25 cellular contexts compared by ENCODE assay signal in the genomic region with DNA sequence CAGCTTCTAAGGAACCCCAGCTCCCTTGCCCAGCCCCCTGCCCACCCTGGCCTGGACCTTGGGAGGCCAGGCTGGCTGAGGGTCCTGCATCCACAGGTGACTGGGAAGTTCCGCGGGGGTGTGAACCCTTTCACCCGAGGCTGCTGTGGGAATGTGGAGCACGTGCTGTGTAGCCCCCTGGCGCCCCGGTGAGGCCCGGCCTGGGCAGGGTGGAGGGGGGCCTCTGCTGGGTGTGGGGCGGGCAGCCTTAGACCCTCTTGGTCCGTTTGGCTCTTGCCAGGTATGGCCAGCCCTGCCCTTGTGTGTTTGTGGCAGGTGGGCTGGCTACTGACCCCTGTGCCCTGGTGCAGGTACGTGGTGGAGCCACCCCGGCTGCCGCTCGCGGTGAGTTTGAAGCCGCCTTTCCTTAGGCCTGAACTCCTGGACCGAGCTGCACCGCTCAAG. TPM values are rescaled to one million over a fixed set of nuclear protein-coding genes. Genes with fewer than 3 reads are reported as not detected.
"Had no signal": no experiment of that assay in that cellular context is flagged by ENCODE, and none has a peak within 500 bp of the region (broad histone marks: within the 10 kb centered on the region; RNA-seq: fewer than 3 reads in every experiment).

No MANE protein-coding gene starts in this region.

- ATAC-seq: mucosa of descending colon; naive thymus-derived CD4-positive, alpha-beta T cell; natural killer cell treated with Interleukin-12 subunit alpha and Interleukin-12 subunit beta and Interleukin-15 and Interleukin-18, amount 100 ng/mL, for 72 hours; psoas muscle; sciatic nerve; stimulated activated naive B cell treated with anti-CD40 and anti-IgM and Interleukin-4, amounts not matched to agents 10 μg/mL and 1 μg/mL and 100 μg/mL, for 72 hours; stimulated activated naive CD8-positive, alpha-beta T cell treated with anti-CD3 and anti-CD28 coated beads, Interleukin-15, Interleukin-2, amounts not matched to agents 100 U/mL and 50 U/mL, for 24 hours; upper lobe of right lung had no signal

- H2AFZ ChIP-seq: hepatocyte, parathyroid adenoma had no signal

- H3K36me3 ChIP-seq: upper lobe of right lung had no signal

- H3K4me2 ChIP-seq: hepatocyte had no signal

- H3K9ac ChIP-seq: parathyroid adenoma had no signal

- H3K4me1 ChIP-seq: parathyroid adenoma had no signal

- H3K79me2 ChIP-seq: parathyroid adenoma had no signal

- H3K9me3 ChIP-seq: left ventricle myocardium inferior, mucosa of descending colon, psoas muscle, stomach, testis, thyroid gland, upper lobe of right lung had no signal

- H3K4me3 ChIP-seq: hepatocyte, left ventricle myocardium inferior, lung, mucosa of descending colon, psoas muscle, skin epidermis, stomach, testis, thyroid gland, upper lobe of right lung had no signal

- H3K27me3 ChIP-seq: hepatocyte, stomach, testis, thyroid gland, upper lobe of right lung had no signal

- H3K27ac ChIP-seq: hepatocyte, left ventricle myocardium inferior, parathyroid adenoma, psoas muscle, skin epidermis, stomach, testis, thyroid gland, upper lobe of right lung had no signal

- DNase-seq: islet precursor cell; left ventricle myocardium inferior; midbrain; mucosa of descending colon; naive thymus-derived CD4-positive, alpha-beta T cell; nucleus accumbens; psoas muscle; stimulated activated CD4-positive, alpha-beta T cell treated with anti-CD3 and anti-CD28 coated beads, Interleukin-12 subunit alpha, Interleukin-12 subunit beta, amount 100 ng/mL, for 4 hours; stimulated activated CD4-positive, alpha-beta T cell treated with anti-CD3 and anti-CD28 coated beads, Interleukin-15, amount 100 ng/mL, for 24 hours; stimulated activated CD4-positive, alpha-beta T cell treated with anti-CD3 and anti-CD28 coated beads, Interleukin-2, amount 100 ng/mL, for 24 hours; stimulated activated CD4-positive, alpha-beta T cell treated with anti-CD3 and anti-CD28 coated beads, Interleukin-4, amount 100 ng/mL, for 1 hour; stimulated activated naive B cell treated with anti-CD40 and anti-IgM and Interleukin-4, amounts not matched to agents 10 μg/mL and 1 μg/mL and 100 μg/mL, for 72 hours; stimulated activated naive CD8-positive, alpha-beta T cell treated with anti-CD3 and anti-CD28 coated beads, Interleukin-15, Interleukin-2, amounts not matched to agents 100 U/mL and 50 U/mL, for 24 hours; stomach; testis; thyroid gland; trophoblast cell; upper lobe of right lung had no signal

RNA-seq across cellular contexts. Expression of gene CCDC188, which starts 10.3 kb away (rescaled TPM):
- total RNA-seq: hepatocyte; left ventricle myocardium inferior; naive thymus-derived CD4-positive, alpha-beta T cell had no signal
- polyA plus RNA-seq: hepatocyte; naive thymus-derived CD4-positive, alpha-beta T cell; neural cell had no signal
